Comparison of ENCODE assay signal across 22 cellular contexts in the genomic region with DNA sequence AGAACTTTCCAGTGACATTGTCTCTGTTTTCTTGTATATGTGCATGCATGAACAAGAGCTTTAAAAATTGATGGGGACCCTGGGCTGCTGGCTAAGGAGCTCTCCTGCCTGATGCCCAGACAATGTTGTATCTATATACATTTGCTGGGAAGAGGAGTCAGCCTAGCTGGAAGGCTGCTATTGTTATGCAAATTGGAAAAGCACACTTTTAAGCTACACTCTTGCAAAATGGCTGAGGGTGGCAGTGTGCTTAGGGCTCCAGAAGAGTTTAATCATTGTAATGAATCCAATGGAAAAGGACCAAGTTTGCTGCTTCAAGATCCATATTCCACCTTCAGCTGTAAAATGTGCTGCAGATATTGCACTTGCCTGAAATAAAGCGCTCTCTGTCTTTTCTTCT.
DNase-seq lines count a peak whose midpoint lies in the region; ATAC-seq, FAIRE-seq and TF ChIP-seq lines count a peak whose summit lies in the region.
"Had no signal": no experiment of that assay in that cellular context is flagged by ENCODE, and none has a peak within 500 bp of the region (broad histone marks: within the 10 kb centered on the region; RNA-seq: fewer than 3 reads in every experiment).

No MANE protein-coding gene starts in this region.

- no peak overlapping the region for H3K23ac ChIP-seq in mesendoderm (ENCODE audit: low read length)

- no peak overlapping the region for H3K4me3 ChIP-seq in HCT116 (replicated peaks in 1 of 2; ENCODE audit: low read depth in 1 of 2, low read length in 2 of 2)
- no peak overlapping the region for H3K4me3 ChIP-seq in bronchial epithelial cell (ENCODE audit: low read depth, low read length)
- H3K4me3 ChIP-seq in mesendoderm (ENCODE audit: low read length): no peak overlapping the region
- H3K4me3 ChIP-seq: cardiac muscle cell, prostate gland, tibial nerve had no signal

- H4K20me1 ChIP-seq in HCT116 (ENCODE audit: insufficient read depth): no peaks in the 10 kb centered on the region

- FAIRE-seq in bronchial epithelial cell (lab: Jason Lieb, UNC): no peak

- H3K79me1 ChIP-seq in mesendoderm (ENCODE audit: low read length): no peaks in the 10 kb centered on the region

- TF ChIP-seq CTCF in HCT116 (IDR thresholded peaks at IDR 0.05 in 2 of 3, conservative IDR thresholded peaks at IDR 0.05 in 1 of 3; ENCODE audit: borderline replicate concordance in 1 of 3, insufficient read depth in 1 of 3, low read depth in 2 of 3, low read length in 2 of 3) (no peak), bronchial epithelial cell (IDR thresholded peaks at IDR 0.05; ENCODE audit: insufficient read depth, low read length, severe bottlenecking) (no peak)

- no peak overlapping the region for H2AFZ ChIP-seq in HCT116 (ENCODE audit: low read depth, low read length, poor library complexity, severe bottlenecking)

- H3K4me1 ChIP-seq in HCT116 (ENCODE audit: control insufficient read depth in 1 of 2, insufficient read depth in 2 of 2, low read length in 2 of 2) (peaks cover 21 to 48% of the 10 kb centered on the region in 2 experiments), mesendoderm (ENCODE audit: control insufficient read depth, low read depth, low read length) (peaks cover 9% of the 10 kb centered on the region)
- H3K4me1 ChIP-seq: prostate gland had no signal

- H3K27ac ChIP-seq in HCT116 (ENCODE audit: low read depth, low read length) (no peak overlapping the region), mesendoderm (ENCODE audit: low read depth, low read length) (no peak overlapping the region)
- H3K27ac ChIP-seq: cardiac muscle cell, HL-60, prostate gland, tibial nerve had no signal

- no peak overlapping the region for H4K5ac ChIP-seq in mesendoderm (ENCODE audit: low read length)

- RAD21 ChIA-PET in HCT116 (lab: Charles Lee; ENCODE audit: low non-redundant PET in 1 of 2, low total read pairs in 2 of 2, uncharacterized antibody in 2 of 2, unreplicated experiment in 2 of 2): no interaction called here

- DNase-seq in DMS153 (lab: John Stamatoyannopoulos, UW) (peak; percentile 6), DMS153 treated with DMSO at 0.1 percent for 48 hours (lab: John Stamatoyannopoulos, UW; ENCODE audit: unreplicated experiment) (no peak), HCT116 (ENCODE audit: low read depth, low spot score) (no peak), bronchial epithelial cell (ENCODE audit: low read depth) (peak; percentile 30), mesendoderm (peak; percentile 60), sciatic nerve (ENCODE audit: low spot score) (no peak), activated gamma-delta T cell treated with Interleukin-2 at 50 U/mL for 16 hours (no peak), NCI-H2081 treated with DMSO at 0.1 percent for 48 hours (lab: John Stamatoyannopoulos, UW) (no peak)
- DNase-seq: activated naive CD4-positive, alpha-beta T cell treated with anti-CD3 and anti-CD28 coated beads, Interleukin-2, amount 10 ng/mL, durations not matched to agents 7 days and 5 days; cortex of kidney; DND-41; left cardiac atrium; mammary epithelial cell; NCI-H1092 treated with DMSO at 0.1 percent for 48 hours; NCI-H2081; NCI-H526 treated with DMSO at 0.1 percent for 48 hours; T-helper 9 cell had no signal

- no peak overlapping the region for H2AK5ac ChIP-seq in mesendoderm (ENCODE audit: low read length)

- no peaks in the 10 kb centered on the region for H3K9me3 ChIP-seq in HCT116 (ENCODE audit: control insufficient read depth in 1 of 2, insufficient read depth in 1 of 2, low read depth in 1 of 2, low read length in 2 of 2)
- H3K9me3 ChIP-seq: prostate gland, tibial nerve had no signal

- H2BK15ac ChIP-seq in mesendoderm (replicated peaks; ENCODE audit: low read depth): no peak overlapping the region

- no peaks in the 10 kb centered on the region for H3K27me3 ChIP-seq in HCT116 (ENCODE audit: insufficient read depth, low read length)
- no peaks in the 10 kb centered on the region for H3K27me3 ChIP-seq in bronchial epithelial cell (ENCODE audit: control insufficient read depth, insufficient read depth, low read length)
- H3K27me3 ChIP-seq in mesendoderm (ENCODE audit: insufficient read depth, low read length, poor library complexity): no peaks in the 10 kb centered on the region
- H3K27me3 ChIP-seq: cardiac muscle cell, tibial nerve had no signal

- no peak overlapping the region for H2BK120ac ChIP-seq in mesendoderm (ENCODE audit: low read depth, low read length)

- CTCF ChIA-PET in HCT116 (lab: Charles Lee): no interaction called here

- H4K8ac ChIP-seq in mesendoderm (ENCODE audit: low read depth, low read length): no peak overlapping the region

- no peak for ATAC-seq in HCT116
- no peak for ATAC-seq in sciatic nerve
- ATAC-seq: left cardiac atrium, Right ventricle myocardium inferior had no signal

- H3K56ac ChIP-seq in mesendoderm (ENCODE audit: low read length): no peak overlapping the region

- no peak for TF ChIP-seq POLR2A in HCT116 (IDR thresholded peaks at IDR 0.05; ENCODE audit: borderline replicate concordance, extremely low read depth, insufficient read depth, insufficient read length)

- no peak overlapping the region for H3K4ac ChIP-seq in mesendoderm (ENCODE audit: low read depth, low read length)

- no CpG with 5 or more reads among the region's 1 CpG for WGBS in mesendoderm (ENCODE audit: extremely low coverage, insufficient coverage, low lambda C conversion rate)

- H3K36me3 ChIP-seq in HCT116 (ENCODE audit: control insufficient read depth in 1 of 2, insufficient read depth in 2 of 2, low read length in 2 of 2) (no peaks in the 10 kb centered on the region), bronchial epithelial cell (ENCODE audit: control insufficient read depth, insufficient read depth, low read length) (no peaks in the 10 kb centered on the region), mesendoderm (ENCODE audit: control insufficient read depth, insufficient read depth, low read length) (no peaks in the 10 kb centered on the region)
- H3K36me3 ChIP-seq: cardiac muscle cell, prostate gland, tibial nerve had no signal

- H3K4me2 ChIP-seq in HCT116 (ENCODE audit: low read length) (peak overlapping the region; percentile 7; the same call in 1 of the 2 replicates), mesendoderm (ENCODE audit: low read length) (no peak overlapping the region)

- intact Hi-C loops in HCT116 (cut with micrococcal nuclease) (no loop called here), sciatic nerve (cut with DNase I) (no loop called here)

- no TSS peak for BruUV-seq in HCT116 (replicated peaks; lab: Mats Ljungman, UMichigan)

- H3K9me2 ChIP-seq in HCT116 (ENCODE audit: insufficient read depth): no peaks in the 10 kb centered on the region

- H3K9ac ChIP-seq in HCT116 (ENCODE audit: low read length): no peak overlapping the region
- H3K9ac ChIP-seq in mesendoderm (ENCODE audit: low read length): no peak overlapping the region

- no peak overlapping the region for H3K18ac ChIP-seq in mesendoderm (ENCODE audit: low read length)

- H2BK5ac ChIP-seq in mesendoderm (ENCODE audit: low read length): no peak overlapping the region

- no peak for TF ChIP-seq RAD21 in HCT116 (IDR thresholded peaks at IDR 0.05; ENCODE audit: low read depth)

- no peaks in the 10 kb centered on the region for H3K79me2 ChIP-seq in HCT116 (ENCODE audit: insufficient read depth, low read length)
- no peaks in the 10 kb centered on the region for H3K79me2 ChIP-seq in mesendoderm (ENCODE audit: control insufficient read depth, insufficient read depth, low read length)

- POLR2A ChIA-PET in HCT116 (lab: Charles Lee): interaction anchor here (1.4 kb wide), 1 partner anchor 9 kb away, joined by 3 read pairs; no protein-coding TSS in a partner anchor

TF ChIP-seq in HCT116, 20 proteins besides CTCF, POLR2A, EP300 and RAD21:
- TF ChIP-seq ELF1 (IDR thresholded peaks at IDR 0.05; ENCODE audit: borderline replicate concordance, low read depth): no peak
- TF ChIP-seq, protein P1, sequence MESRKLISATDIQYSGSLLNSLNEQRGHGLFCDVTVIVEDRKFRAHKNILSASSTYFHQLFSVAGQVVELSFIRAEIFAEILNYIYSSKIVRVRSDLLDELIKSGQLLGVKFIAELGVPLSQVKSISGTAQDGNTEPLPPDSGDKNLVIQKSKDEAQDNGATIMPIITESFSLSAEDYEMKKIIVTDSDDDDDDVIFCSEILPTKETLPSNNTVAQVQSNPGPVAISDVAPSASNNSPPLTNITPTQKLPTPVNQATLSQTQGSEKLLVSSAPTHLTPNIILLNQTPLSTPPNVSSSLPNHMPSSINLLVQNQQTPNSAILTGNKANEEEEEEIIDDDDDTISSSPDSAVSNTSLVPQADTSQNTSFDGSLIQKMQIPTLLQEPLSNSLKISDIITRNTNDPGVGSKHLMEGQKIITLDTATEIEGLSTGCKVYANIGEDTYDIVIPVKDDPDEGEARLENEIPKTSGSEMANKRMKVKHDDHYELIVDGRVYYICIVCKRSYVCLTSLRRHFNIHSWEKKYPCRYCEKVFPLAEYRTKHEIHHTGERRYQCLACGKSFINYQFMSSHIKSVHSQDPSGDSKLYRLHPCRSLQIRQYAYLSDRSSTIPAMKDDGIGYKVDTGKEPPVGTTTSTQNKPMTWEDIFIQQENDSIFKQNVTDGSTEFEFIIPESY (IDR thresholded peaks at IDR 0.05; ENCODE audit: extremely low read depth, insufficient replicate concordance, low read length): no peak
- no peak for TF ChIP-seq EZH2 (IDR thresholded peaks at IDR 0.05)
- no peak for TF ChIP-seq ZFX (IDR thresholded peaks at IDR 0.05)
- TF ChIP-seq SIN3A (IDR thresholded peaks at IDR 0.05; ENCODE audit: low read depth): no peak
- no peak for TF ChIP-seq FOSL1 (IDR thresholded peaks at IDR 0.05; ENCODE audit: low read depth)

Comparison
In these comparisons a context has a peak if more than half of its experiments do, and no peak if none do; other contexts are left out.
1. DNase-seq: peak in DMS153 (single experiment), bronchial epithelial cell (single experiment) and mesendoderm (single experiment); none in DMS153 treated with DMSO at 0.1 percent for 48 hours (single experiment), HCT116 (single experiment), sciatic nerve (single experiment), activated gamma-delta T cell treated with Interleukin-2 at 50 U/mL for 16 hours (single experiment) and NCI-H2081 treated with DMSO at 0.1 percent for 48 hours (single experiment).